In genomic region chr4:1539132-1539755, GRCh38 we compare ENCODE assay signal across 23 cellular contexts.
DNase-seq lines count a peak whose midpoint lies in the region; ATAC-seq and TF ChIP-seq lines count a peak whose summit lies in the region.
"Had no signal": no experiment of that assay in that cellular context is flagged by ENCODE, and none has a peak within 500 bp of the region (broad histone marks: within the 10 kb centered on the region; RNA-seq: fewer than 3 reads in every experiment).

No MANE protein-coding gene starts in this region.

- no CpG with 5 or more reads among the region's 18 CpGs for WGBS in neuronal stem cell (ENCODE audit: extremely low coverage in 2 of 2, insufficient read length in 2 of 2, insufficient replicate concordance in 1 of 2), 2 donors

- no peak overlapping the region for H2BK120ac ChIP-seq in neuronal stem cell (ENCODE audit: low read depth, low read length)

- H3K27ac ChIP-seq in WERI-Rb-1 (peak overlapping the region; percentile 12; the same call in 1 of the 2 replicates), neuronal stem cell (replicated peaks; ENCODE audit: low read length) (no peak overlapping the region)
- H3K27ac ChIP-seq: BLaER1 treated with 17β-estradiol and CSF1 and Interleukin-3, amounts not matched to agents 10 nM and 100 nM; PC-9 had no signal

- peak; percentile 86 for DNase-seq in NCI-H82 (lab: John Stamatoyannopoulos, UW)
- no peak for DNase-seq in WERI-Rb-1
- DNase-seq in left kidney (ENCODE audit: low read depth, low spot score) = peak; percentile 65
- DNase-seq in neuronal stem cell (ENCODE audit: low spot score) = no peak
- no peak for DNase-seq in naive thymus-derived CD8-positive, alpha-beta T cell
- no peak for DNase-seq in activated T-helper 2 cell treated with anti-CD3 and anti-CD28 coated beads, Interferon-gamma antibody, Interleukin-2, Interleukin-4, amounts not matched to agents 10 μg/mL and 5 μg/mL and 100 μg/mL, durations not matched to agents 14 hours and 24 hours and 36 hours (ENCODE audit: low spot score)
- DNase-seq in pons (ENCODE audit: low spot score) = no peak
- DNase-seq: ACHN; Caco-2; CD4-positive, alpha-beta memory T cell; DMS 273 treated with DMSO at 0.1 percent for 48 hours; DMS79 treated with DMSO at 0.1 percent for 48 hours; KBM-7; NCI-H1092; NCI-H146; NCI-H2029; NCI-H2227 treated with DMSO at 0.1 percent for 48 hours; NCI-H510A treated with DMSO at 0.1 percent for 48 hours; PC-9; RPMI8226; SIG-M5 had no signal

- H3K27ac Mint-ChIP-seq in naive thymus-derived CD8-positive, alpha-beta T cell = peak overlapping the region in 2 of 10 donors; percentile 40 to 60
- no peak overlapping the region for H3K27ac Mint-ChIP-seq in activated T-helper 2 cell treated with anti-CD3 and anti-CD28 coated beads, Interferon-gamma antibody, Interleukin-2, Interleukin-4, amounts not matched to agents 10 μg/mL and 5 μg/mL and 100 μg/mL, durations not matched to agents 14 hours and 24 hours and 36 hours
- H3K27ac Mint-ChIP-seq: CD4-positive, alpha-beta memory T cell had no signal

- peak overlapping the region; percentile 73 for H2BK12ac ChIP-seq in neuronal stem cell (ENCODE audit: low read length)

- H3K4me1 ChIP-seq in neuronal stem cell (ENCODE audit: control insufficient read depth in 2 of 2, insufficient read depth in 1 of 2, low read depth in 1 of 2, low read length in 2 of 2) = peaks cover 0 to 14% of the 10 kb centered on the region in 2 donors
- H3K4me1 ChIP-seq: Caco-2, HAP-1 had no signal

- H3K4me1 Mint-ChIP-seq in naive thymus-derived CD8-positive, alpha-beta T cell = peaks cover 0 to 6% (median 1%) of the 10 kb centered on the region in 4 donors
- H3K4me1 Mint-ChIP-seq in activated T-helper 2 cell treated with anti-CD3 and anti-CD28 coated beads, Interferon-gamma antibody, Interleukin-2, Interleukin-4, amounts not matched to agents 10 μg/mL and 5 μg/mL and 100 μg/mL, durations not matched to agents 14 hours and 24 hours and 36 hours (ENCODE audit: low read depth) = no peaks in the 10 kb centered on the region

- H2AFZ ChIP-seq in neuronal stem cell (ENCODE audit: low read length) = no peak overlapping the region
- H2AFZ ChIP-seq: PC-9 had no signal

- H2BK5ac ChIP-seq in neuronal stem cell (ENCODE audit: low read length) = no peak overlapping the region

- H3K79me1 ChIP-seq in neuronal stem cell (ENCODE audit: low read depth, low read length) = no peaks in the 10 kb centered on the region

- H3K36me3 ChIP-seq in WERI-Rb-1 (no peaks in the 10 kb centered on the region), neuronal stem cell (replicated peaks in 1 of 2; ENCODE audit: control insufficient read depth in 2 of 2, insufficient read depth in 2 of 2, low read length in 2 of 2) (peaks cover 0 to 1% of the 10 kb centered on the region in 2 donors)
- H3K36me3 ChIP-seq: BLaER1 treated with 17β-estradiol and CSF1 and Interleukin-3, amounts not matched to agents 10 nM and 100 nM; HAP-1 had no signal

- H3K14ac ChIP-seq in neuronal stem cell (ENCODE audit: low read length) = peak overlapping the region; percentile 89

- H4K8ac ChIP-seq in neuronal stem cell (ENCODE audit: low read depth, low read length) = no peak overlapping the region

- peak overlapping the region; percentile 81 for H2AK5ac ChIP-seq in neuronal stem cell (ENCODE audit: low read depth, low read length)

- TF ChIP-seq CTCF in WERI-Rb-1 (IDR thresholded peaks at IDR 0.05; ENCODE audit: low read depth, low read length) = no peak

- H3K4me3 Mint-ChIP-seq in naive thymus-derived CD8-positive, alpha-beta T cell = no peak overlapping the region
- no peak overlapping the region for H3K4me3 Mint-ChIP-seq in activated T-helper 2 cell treated with anti-CD3 and anti-CD28 coated beads, Interferon-gamma antibody, Interleukin-2, Interleukin-4, amounts not matched to agents 10 μg/mL and 5 μg/mL and 100 μg/mL, durations not matched to agents 14 hours and 24 hours and 36 hours (ENCODE audit: low read depth)
- H3K4me3 Mint-ChIP-seq: CD4-positive, alpha-beta memory T cell had no signal

- POLR2A ChIA-PET in naive thymus-derived CD8-positive, alpha-beta T cell (lab: Charles Lee) = no interaction called here

- peak overlapping the region; percentile 57 for H3K18ac ChIP-seq in neuronal stem cell (ENCODE audit: low read length)

- no peak overlapping the region for H3K4me2 ChIP-seq in neuronal stem cell (ENCODE audit: insufficient read depth, low read length, poor library complexity, severe bottlenecking)
- H3K4me2 ChIP-seq: BLaER1 treated with 17β-estradiol and CSF1 and Interleukin-3, amounts not matched to agents 10 nM and 100 nM; PC-9 had no signal

- ATAC-seq in naive thymus-derived CD8-positive, alpha-beta T cell = no peak

- H3K27me3 ChIP-seq in WERI-Rb-1 (ENCODE audit: insufficient read depth, low read depth, severe bottlenecking) (no peaks in the 10 kb centered on the region), neuronal stem cell (ENCODE audit: control insufficient read depth in 3 of 3, insufficient read depth in 3 of 3, low read depth in 1 of 3, low read length in 3 of 3) (peaks cover 0 to 47% (median 4%) of the 10 kb centered on the region in 3 experiments)
- H3K27me3 ChIP-seq: BLaER1 treated with 17β-estradiol and CSF1 and Interleukin-3, amounts not matched to agents 10 nM and 100 nM had no signal

- no peak overlapping the region for H3K9ac ChIP-seq in neuronal stem cell (ENCODE audit: low read depth, low read length, poor library complexity)
- H3K9ac ChIP-seq: BLaER1 treated with 17β-estradiol and CSF1 and Interleukin-3, amounts not matched to agents 10 nM and 100 nM had no signal

- H3K4ac ChIP-seq in neuronal stem cell (ENCODE audit: low read length) = peak overlapping the region; percentile 53

- no peak overlapping the region for H3K4me3 ChIP-seq in WERI-Rb-1 (ENCODE audit: low read depth, low read length)
- no peak overlapping the region for H3K4me3 ChIP-seq in neuronal stem cell (ENCODE audit: low read length in 2 of 2)
- H3K4me3 ChIP-seq: BLaER1 treated with 17β-estradiol and CSF1 and Interleukin-3, amounts not matched to agents 10 nM and 100 nM; HAP-1; PC-9 had no signal

- H3K23ac ChIP-seq in neuronal stem cell (ENCODE audit: low read depth, low read length, poor library complexity) = peak overlapping the region; percentile 73

- no peak overlapping the region for H4K91ac ChIP-seq in neuronal stem cell (ENCODE audit: low read depth, low read length, poor library complexity)

- H2BK15ac ChIP-seq in neuronal stem cell (ENCODE audit: low read length) = no peak overlapping the region

- H3K9me3 ChIP-seq in WERI-Rb-1 (ENCODE audit: severe bottlenecking) (no peaks in the 10 kb centered on the region), neuronal stem cell (replicated peaks in 1 of 2; ENCODE audit: control insufficient read depth in 2 of 2, insufficient read depth in 1 of 2, low read depth in 1 of 2, low read length in 2 of 2) (peaks cover 0 to 3% of the 10 kb centered on the region in 2 donors)
- H3K9me3 ChIP-seq: BLaER1 treated with 17β-estradiol and CSF1 and Interleukin-3, amounts not matched to agents 10 nM and 100 nM; Caco-2; HAP-1 had no signal

- H3K9me3 Mint-ChIP-seq in naive thymus-derived CD8-positive, alpha-beta T cell = no peaks in the 10 kb centered on the region
- H3K9me3 Mint-ChIP-seq in activated T-helper 2 cell treated with anti-CD3 and anti-CD28 coated beads, Interferon-gamma antibody, Interleukin-2, Interleukin-4, amounts not matched to agents 10 μg/mL and 5 μg/mL and 100 μg/mL, durations not matched to agents 14 hours and 24 hours and 36 hours = no peaks in the 10 kb centered on the region
- H3K9me3 Mint-ChIP-seq: CD4-positive, alpha-beta memory T cell had no signal

- intact Hi-C loops in activated T-helper 2 cell treated with anti-CD3 and anti-CD28 coated beads, Interferon-gamma antibody, Interleukin-2, Interleukin-4, amounts not matched to agents 10 μg/mL and 5 μg/mL and 100 μg/mL, durations not matched to agents 14 hours and 24 hours and 36 hours (cut with micrococcal nuclease) = no loop called here

- H3K36me3 Mint-ChIP-seq in naive thymus-derived CD8-positive, alpha-beta T cell = no peaks in the 10 kb centered on the region
- H3K36me3 Mint-ChIP-seq in activated T-helper 2 cell treated with anti-CD3 and anti-CD28 coated beads, Interferon-gamma antibody, Interleukin-2, Interleukin-4, amounts not matched to agents 10 μg/mL and 5 μg/mL and 100 μg/mL, durations not matched to agents 14 hours and 24 hours and 36 hours (ENCODE audit: low read depth) = no peaks in the 10 kb centered on the region
- H3K36me3 Mint-ChIP-seq: CD4-positive, alpha-beta memory T cell had no signal

- H3K27me3 Mint-ChIP-seq in naive thymus-derived CD8-positive, alpha-beta T cell = peaks cover 0 to 1% (median 0%) of the 10 kb centered on the region in 5 donors
- H3K27me3 Mint-ChIP-seq in activated T-helper 2 cell treated with anti-CD3 and anti-CD28 coated beads, Interferon-gamma antibody, Interleukin-2, Interleukin-4, amounts not matched to agents 10 μg/mL and 5 μg/mL and 100 μg/mL, durations not matched to agents 14 hours and 24 hours and 36 hours (ENCODE audit: low read depth) = no peaks in the 10 kb centered on the region

Comparison
In these comparisons a context has a peak if more than half of its experiments do, and no peak if none do; other contexts are left out.
1. DNase-seq: peak in NCI-H82 (single experiment) and left kidney (single experiment); none in WERI-Rb-1 (single experiment), neuronal stem cell (single experiment), naive thymus-derived CD8-positive, alpha-beta T cell (0 of 10), activated T-helper 2 cell treated with anti-CD3 and anti-CD28 coated beads, Interferon-gamma antibody, Interleukin-2, Interleukin-4, amounts not matched to agents 10 μg/mL and 5 μg/mL and 100 μg/mL, durations not matched to agents 14 hours and 24 hours and 36 hours (single experiment) and pons (single experiment).